8 cellular contexts compared by ENCODE assay signal in genomic region chr21:33948096-33948950, GRCh38. TPM values are rescaled to one million over a fixed set of nuclear protein-coding genes. Genes with fewer than 3 reads are reported as not detected.
A peak's percentile ranks its signal among the peaks of the same experiment; 100 is the strongest.
DNase-seq lines count a peak whose midpoint lies in the region; ATAC-seq and TF ChIP-seq lines count a peak whose summit lies in the region.

No MANE protein-coding gene starts in this region.

- peak overlapping the region; percentile 49 for H3K9ac ChIP-seq in iPS-18a (ENCODE audit: low read length)

- ATAC-seq in HG02610 (IDR thresholded peaks at IDR 0.05; ENCODE audit: unreplicated experiment) (peak; percentile 31), HG03520 (IDR thresholded peaks at IDR 0.05; ENCODE audit: unreplicated experiment) (no peak)

- intact Hi-C loops in spleen (cut with DNase I; ENCODE audit: low total_unique reads) = no loop called here

- H3K27me3 ChIP-seq in iPS-18a (ENCODE audit: control insufficient read depth, insufficient read depth, low read length) (no peaks in the 10 kb centered on the region), spleen (replicated peaks in 1 of 7) (no peaks in the 10 kb centered on the region)

- DNase-seq in GM12864 (ENCODE audit: low read depth) = peak; percentile 88
- DNase-seq in NCI-H1436 (lab: John Stamatoyannopoulos, UW) = peak; percentile 76
- peak; percentile 68 for DNase-seq in T-helper 9 cell
- DNase-seq in astrocyte of the hippocampus (ENCODE audit: low read depth, low spot score) = peak; percentile 62
- peak; percentile 90 for DNase-seq in spleen

- TF ChIP-seq CTCF in GM12864 (IDR thresholded peaks at IDR 0.05; ENCODE audit: low read depth, low read length, missing control alignments) (no peak), spleen (IDR thresholded peaks at IDR 0.05 in 8 of 11, conservative IDR thresholded peaks at IDR 0.05 in 3 of 11) (no peak)

- 29 to 41% (median 35%) methylated on average over 17 of the region's 17 CpGs for WGBS in spleen, 5 donors

- no peaks in the 10 kb centered on the region for H3K36me3 ChIP-seq in iPS-18a (ENCODE audit: control insufficient read depth, low read depth, low read length)
- no peaks in the 10 kb centered on the region for H3K36me3 ChIP-seq in spleen

- TF ChIP-seq POLR2A in spleen (IDR thresholded peaks at IDR 0.05) = no peak

- H3K9me3 ChIP-seq in iPS-18a (ENCODE audit: control insufficient read depth, low read depth, low read length) = peaks cover 6% of the 10 kb centered on the region
- no peaks in the 10 kb centered on the region for H3K9me3 ChIP-seq in spleen

- H3K27ac ChIP-seq in iPS-18a (ENCODE audit: low read length) (peak overlapping the region; percentile 71), spleen (peak overlapping the region; percentile 22 to 92 (median 79))

- H3K4me1 ChIP-seq in iPS-18a (ENCODE audit: control insufficient read depth, low read depth, low read length) (peaks cover 24% of the 10 kb centered on the region), spleen (peaks cover 10 to 66% (median 35%) of the 10 kb centered on the region in 6 donors)

- H3K4me3 ChIP-seq in GM12864 (ENCODE audit: low read depth, low read length) = peak overlapping the region; percentile 28; the same call in 1 of the 2 replicates
- H3K4me3 ChIP-seq in iPS-18a (ENCODE audit: low read length) = peak overlapping the region; percentile 45
- H3K4me3 ChIP-seq in spleen = peak overlapping the region in 3 of 8 donors; percentile 10 to 49 (median 10)

RNA-seq across cellular contexts. Expression of gene ATP5PO, which starts 32.7 kb away (rescaled TPM):
- 100 to 1,000 TPM in 6 of 7 donors, 10 to 100 TPM in 1; 97.6 to 154 (median 125) TPM for total RNA-seq in spleen
- polyA plus RNA-seq in spleen = 100 to 1,000 TPM; 245 to 286 (median 255) TPM
